13 cellular contexts compared by ENCODE assay signal in genomic region chr12:113794774-113795173, GRCh38.
"Had no signal": no experiment of that assay in that cellular context is flagged by ENCODE, and none has a peak within 500 bp of the region (broad histone marks: within the 10 kb centered on the region; RNA-seq: fewer than 3 reads in every experiment).

No MANE protein-coding gene starts in this region.

- H3K27ac ChIP-seq: brain microvascular endothelial cell, gastroesophageal sphincter had no signal

- H3K4me1 ChIP-seq: gastroesophageal sphincter had no signal

- DNase-seq: activated CD4-positive, alpha-beta T cell treated with anti-CD3 and anti-CD28 coated beads, Interleukin-2, amount 10 ng/mL, durations not matched to agents 7 days and 5 days; activated CD4-positive, CD25-positive, alpha-beta regulatory T cell; activated effector memory CD4-positive, alpha-beta T cell treated with Interleukin-2 at 50 U/mL for 16 hours; activated T-cell treated with anti-CD3 and anti-CD28 coated beads, Interleukin-2, amount 50 U/mL, for 24 hours; amniotic stem cell; brain microvascular endothelial cell; cerebellar nuclear complex; mesendoderm; stimulated activated CD4-positive, alpha-beta T cell treated with anti-CD3 and anti-CD28 coated beads, Interleukin-4, amount 100 ng/mL, for 1 hour; stimulated activated CD8-positive, alpha-beta memory T cell treated with anti-CD3 and anti-CD28 coated beads, Interleukin-4, amount 100 ng/mL, for 48 hours; stimulated activated naive CD8-positive, alpha-beta T cell treated with anti-CD3 and anti-CD28 coated beads, Interleukin-15, Interleukin-2, amounts not matched to agents 100 U/mL and 50 U/mL, for 24 hours had no signal

- H3K36me3 ChIP-seq: brain microvascular endothelial cell, gastroesophageal sphincter had no signal

- H3K4me3 ChIP-seq: gastroesophageal sphincter had no signal

- ATAC-seq: activated naive CD4-positive, alpha-beta T cell treated with anti-CD3 and anti-CD28 coated beads, Interleukin-2, amount 50 U/mL, for 72 hours; gastroesophageal sphincter; stimulated activated naive CD8-positive, alpha-beta T cell treated with anti-CD3 and anti-CD28 coated beads, Interleukin-15, Interleukin-2, amounts not matched to agents 100 U/mL and 50 U/mL, for 24 hours had no signal
